23 cellular contexts compared by ENCODE assay signal in genomic region chr22:35978889-35979288, GRCh38.
"Had no signal": no experiment of that assay in that cellular context is flagged by ENCODE, and none has a peak within 500 bp of the region (broad histone marks: within the 10 kb centered on the region; RNA-seq: fewer than 3 reads in every experiment).

No MANE protein-coding gene starts in this region.

- H3K4me1 ChIP-seq: testis had no signal

- H3K27me3 ChIP-seq: esophagus squamous epithelium, gastrocnemius medialis, heart right ventricle, neural progenitor cell, right atrium auricular region, testis, tibial artery, upper lobe of left lung had no signal

- DNase-seq: dermis blood vessel endothelial cell; effector memory CD4-positive, alpha-beta T cell; esophagus squamous epithelium; gastrocnemius medialis; heart right ventricle; hippocampal formation; kidney glomerular epithelial cell; left colon; stimulated activated CD4-positive, alpha-beta T cell treated with anti-CD3 and anti-CD28 coated beads, Interleukin-2, amount 100 ng/mL, for 24 hours; stimulated activated CD4-positive, alpha-beta T cell treated with anti-CD3 and anti-CD28 coated beads, Interleukin-4, amount 100 ng/mL, for 24 hours; stimulated activated naive CD8-positive, alpha-beta T cell treated with anti-CD3 and anti-CD28 coated beads, Interleukin-15, Interleukin-2, amounts not matched to agents 100 U/mL and 50 U/mL, for 24 hours; substantia nigra; testis; tibial artery; upper lobe of left lung had no signal

- H3K9ac ChIP-seq: neural progenitor cell had no signal

- H3K36me3 ChIP-seq: esophagus squamous epithelium, gastrocnemius medialis, heart right ventricle, neural progenitor cell, prostate gland, right atrium auricular region, tibial artery, upper lobe of left lung had no signal

- H3K4me2 ChIP-seq: neural progenitor cell had no signal

- H3K27ac ChIP-seq: coronary artery, esophagus squamous epithelium, gastrocnemius medialis, neural progenitor cell, prostate gland, right atrium auricular region, testis, tibial artery, upper lobe of left lung had no signal

- H2AFZ ChIP-seq: neural progenitor cell had no signal

- H3K4me3 ChIP-seq: coronary artery, esophagus squamous epithelium, gastrocnemius medialis, heart right ventricle, lung, neural progenitor cell, prostate gland, right atrium auricular region, testis, tibial artery, upper lobe of left lung had no signal

- H3K9me3 ChIP-seq: esophagus squamous epithelium, gastrocnemius medialis, heart right ventricle, prostate gland, right atrium auricular region, testis, tibial artery, upper lobe of left lung had no signal

- ATAC-seq: gastrocnemius medialis; left colon; natural killer cell treated with Interleukin-12 subunit alpha and Interleukin-12 subunit beta and Interleukin-15 and Interleukin-18, amount 100 ng/mL, for 72 hours; sciatic nerve; stimulated activated effector memory CD8-positive, alpha-beta T cell treated with anti-CD3 and anti-CD28 coated beads, Interleukin-12 subunit alpha, Interleukin-12 subunit beta, amount 100 ng/mL, for 72 hours; stimulated activated naive CD8-positive, alpha-beta T cell treated with anti-CD3 and anti-CD28 coated beads, Interleukin-15, Interleukin-2, amounts not matched to agents 100 U/mL and 50 U/mL, for 24 hours had no signal
